In the genomic region with DNA sequence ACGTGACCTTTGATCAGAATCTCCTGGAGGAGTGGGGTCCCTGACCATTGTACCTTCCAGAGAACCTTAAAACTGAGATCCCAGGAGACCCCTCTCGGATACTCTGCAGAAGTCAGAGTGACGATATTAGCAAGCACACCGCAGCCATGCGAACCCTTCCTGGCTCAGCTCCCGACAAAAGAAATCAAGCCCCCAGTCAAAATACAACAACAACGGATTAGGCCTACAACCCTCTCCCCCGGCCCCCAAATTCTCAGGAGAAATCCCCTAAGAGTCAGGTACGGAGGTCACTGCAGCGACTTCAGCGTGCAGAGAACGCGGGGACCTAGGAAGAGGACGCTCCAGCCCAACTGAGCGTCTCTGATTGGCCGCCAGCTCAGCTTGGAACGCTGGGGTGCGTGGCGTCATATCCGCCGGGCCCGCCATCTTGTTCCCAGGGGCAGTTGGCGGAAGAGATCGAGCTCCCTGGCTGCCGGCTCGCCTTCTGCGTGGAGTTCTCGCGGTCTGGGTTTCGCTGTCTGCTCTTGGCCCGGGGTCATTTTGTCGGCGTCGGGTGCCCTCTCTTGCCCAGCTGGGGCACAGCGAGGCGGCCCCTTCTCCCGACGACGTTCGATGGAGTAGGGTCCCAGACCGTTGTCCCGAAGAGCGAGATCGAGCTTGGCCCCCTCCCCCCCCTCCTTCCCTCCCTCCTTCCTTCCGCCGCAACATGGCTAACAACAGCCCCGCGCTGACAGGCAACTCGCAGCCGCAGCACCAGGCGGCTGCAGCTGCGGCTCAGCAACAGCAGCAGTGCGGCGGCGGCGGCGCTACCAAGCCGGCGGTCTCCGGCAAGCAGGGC, we compare ENCODE assay signal across 1 cellular context.
A peak's percentile ranks its signal among the peaks of the same experiment; 100 is the strongest.
TF ChIP-seq lines count a peak whose summit lies in the region.

Gene PRPF38B (plus strand): TSS at position 425 of the 838 bp plus-strand sequence. CDS start 282 bp downstream, at position 707.

TF ChIP-seq in K562, 482 proteins besides CTCF, POLR2A, EP300 and RAD21 (continued from another document and continues in another):
- TF ChIP-seq, protein P1, sequence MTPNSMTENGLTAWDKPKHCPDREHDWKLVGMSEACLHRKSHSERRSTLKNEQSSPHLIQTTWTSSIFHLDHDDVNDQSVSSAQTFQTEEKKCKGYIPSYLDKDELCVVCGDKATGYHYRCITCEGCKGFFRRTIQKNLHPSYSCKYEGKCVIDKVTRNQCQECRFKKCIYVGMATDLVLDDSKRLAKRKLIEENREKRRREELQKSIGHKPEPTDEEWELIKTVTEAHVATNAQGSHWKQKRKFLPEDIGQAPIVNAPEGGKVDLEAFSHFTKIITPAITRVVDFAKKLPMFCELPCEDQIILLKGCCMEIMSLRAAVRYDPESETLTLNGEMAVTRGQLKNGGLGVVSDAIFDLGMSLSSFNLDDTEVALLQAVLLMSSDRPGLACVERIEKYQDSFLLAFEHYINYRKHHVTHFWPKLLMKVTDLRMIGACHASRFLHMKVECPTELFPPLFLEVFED (CRISPR knock-in tag; conservative IDR thresholded peaks at IDR 0.05): no peak
- TF ChIP-seq CHD4 (IDR thresholded peaks at IDR 0.05; ENCODE audit: insufficient read depth, insufficient replicate concordance, low read depth, low read length, poor library complexity, severe bottlenecking): no peak
- TF ChIP-seq ZNF280A (IDR thresholded peaks at IDR 0.05; ENCODE audit: low read depth, partially characterized antibody): no peak
- TF ChIP-seq USF2 (CRISPR knock-in tag; IDR thresholded peaks at IDR 0.05): no peak
- TF ChIP-seq, protein P2, sequence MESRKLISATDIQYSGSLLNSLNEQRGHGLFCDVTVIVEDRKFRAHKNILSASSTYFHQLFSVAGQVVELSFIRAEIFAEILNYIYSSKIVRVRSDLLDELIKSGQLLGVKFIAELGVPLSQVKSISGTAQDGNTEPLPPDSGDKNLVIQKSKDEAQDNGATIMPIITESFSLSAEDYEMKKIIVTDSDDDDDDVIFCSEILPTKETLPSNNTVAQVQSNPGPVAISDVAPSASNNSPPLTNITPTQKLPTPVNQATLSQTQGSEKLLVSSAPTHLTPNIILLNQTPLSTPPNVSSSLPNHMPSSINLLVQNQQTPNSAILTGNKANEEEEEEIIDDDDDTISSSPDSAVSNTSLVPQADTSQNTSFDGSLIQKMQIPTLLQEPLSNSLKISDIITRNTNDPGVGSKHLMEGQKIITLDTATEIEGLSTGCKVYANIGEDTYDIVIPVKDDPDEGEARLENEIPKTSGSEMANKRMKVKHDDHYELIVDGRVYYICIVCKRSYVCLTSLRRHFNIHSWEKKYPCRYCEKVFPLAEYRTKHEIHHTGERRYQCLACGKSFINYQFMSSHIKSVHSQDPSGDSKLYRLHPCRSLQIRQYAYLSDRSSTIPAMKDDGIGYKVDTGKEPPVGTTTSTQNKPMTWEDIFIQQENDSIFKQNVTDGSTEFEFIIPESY (CRISPR knock-in tag; IDR thresholded peaks at IDR 0.05): no peak; the same call in 1 of the 2 replicates
- no peak; the same call in 1 of the 2 replicates for TF ChIP-seq SMARCA5 (IDR thresholded peaks at IDR 0.05)
- TF ChIP-seq FIP1L1 (IDR thresholded peaks at IDR 0.05; ENCODE audit: low read depth, low read length, poor library complexity, severe bottlenecking): peak; percentile 69
- no peak for TF ChIP-seq ZNF696 (CRISPR knock-in tag; conservative IDR thresholded peaks at IDR 0.05)
- TF ChIP-seq PPARD (CRISPR knock-in tag; IDR thresholded peaks at IDR 0.05): no peak
- TF ChIP-seq HMGXB4 (CRISPR knock-in tag; IDR thresholded peaks at IDR 0.05): no peak
- TF ChIP-seq TBP (optimal IDR thresholded peaks at IDR 0.05; ENCODE audit: low read depth, low read length): peak; percentile 94
- peak; percentile 96 for TF ChIP-seq ZNF764 (CRISPR knock-in tag; IDR thresholded peaks at IDR 0.05; ENCODE audit: low read depth)
- no peak for TF ChIP-seq HNRNPL (IDR thresholded peaks at IDR 0.05; ENCODE audit: low read depth, low read length)
- peak; percentile 42; the same call in 1 of the 2 replicates for TF ChIP-seq RREB1 (CRISPR knock-in tag; IDR thresholded peaks at IDR 0.05)
- TF ChIP-seq FOXO4 (CRISPR knock-in tag; IDR thresholded peaks at IDR 0.05): no peak
- no peak for TF ChIP-seq ZNF436 (CRISPR knock-in tag; IDR thresholded peaks at IDR 0.05)
- TF ChIP-seq SMARCC2 (IDR thresholded peaks at IDR 0.05; ENCODE audit: low read depth): no peak; the same call in 1 of the 2 replicates
- TF ChIP-seq SMAD2 (IDR thresholded peaks at IDR 0.05; ENCODE audit: low read depth, low read length): no peak
- TF ChIP-seq KDM2B (CRISPR knock-in tag; IDR thresholded peaks at IDR 0.05): peak; percentile 27; the same call in 1 of the 2 replicates
- TF ChIP-seq MAFK (IDR thresholded peaks at IDR 0.05; ENCODE audit: low read length): no peak
- TF ChIP-seq CHCHD3 (CRISPR knock-in tag; IDR thresholded peaks at IDR 0.05): peak; percentile 85; the same call in 1 of the 2 replicates
- TF ChIP-seq HOXB6 (CRISPR knock-in tag; IDR thresholded peaks at IDR 0.05; ENCODE audit: borderline replicate concordance): 0 out of 2 replicates have a peak, but pooled peaks have one; percentile 10
- TF ChIP-seq TAF7 (tag; IDR thresholded peaks at IDR 0.05): peak; percentile 84
- TF ChIP-seq TCF7 (IDR thresholded peaks at IDR 0.05; ENCODE audit: borderline replicate concordance): 0 out of 2 replicates have a peak, but pooled peaks have one; percentile 14
- TF ChIP-seq, protein P3, sequence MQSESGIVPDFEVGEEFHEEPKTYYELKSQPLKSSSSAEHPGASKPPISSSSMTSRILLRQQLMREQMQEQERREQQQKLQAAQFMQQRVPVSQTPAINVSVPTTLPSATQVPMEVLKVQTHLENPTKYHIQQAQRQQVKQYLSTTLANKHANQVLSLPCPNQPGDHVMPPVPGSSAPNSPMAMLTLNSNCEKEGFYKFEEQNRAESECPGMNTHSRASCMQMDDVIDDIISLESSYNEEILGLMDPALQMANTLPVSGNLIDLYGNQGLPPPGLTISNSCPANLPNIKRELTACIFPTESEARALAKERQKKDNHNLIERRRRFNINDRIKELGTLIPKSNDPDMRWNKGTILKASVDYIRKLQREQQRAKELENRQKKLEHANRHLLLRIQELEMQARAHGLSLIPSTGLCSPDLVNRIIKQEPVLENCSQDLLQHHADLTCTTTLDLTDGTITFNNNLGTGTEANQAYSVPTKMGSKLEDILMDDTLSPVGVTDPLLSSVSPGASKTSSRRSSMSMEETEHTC (IDR thresholded peaks at IDR 0.05): no peak
- no peak for TF ChIP-seq EWSR1 (IDR thresholded peaks at IDR 0.05; ENCODE audit: borderline replicate concordance, low read depth, partially characterized antibody)
- no peak for TF ChIP-seq ZNF174 (CRISPR knock-in tag; IDR thresholded peaks at IDR 0.05)
- no peak; the same call in 1 of the 2 replicates for TF ChIP-seq ZEB2 (IDR thresholded peaks at IDR 0.05)
- TF ChIP-seq KDM5B (IDR thresholded peaks at IDR 0.05; ENCODE audit: insufficient replicate concordance, low read depth, low read length): peak; percentile 97
- TF ChIP-seq MEF2D (tag; conservative IDR thresholded peaks at IDR 0.05; ENCODE audit: low read depth): no peak
- no peak for TF ChIP-seq HDAC6 (IDR thresholded peaks at IDR 0.05; ENCODE audit: low read depth, low read length)
- TF ChIP-seq ZNF324 (CRISPR knock-in tag; IDR thresholded peaks at IDR 0.05): no peak
- no peak for TF ChIP-seq ZNF134 (CRISPR knock-in tag; conservative IDR thresholded peaks at IDR 0.05)
- no peak for TF ChIP-seq U2AF2 (optimal IDR thresholded peaks at IDR 0.05; ENCODE audit: low read depth, low read length)
- peak; percentile 93 for TF ChIP-seq GTF2F1 (IDR thresholded peaks at IDR 0.05; ENCODE audit: low read depth, low read length)
- TF ChIP-seq PHF21A (IDR thresholded peaks at IDR 0.05; ENCODE audit: borderline replicate concordance, low read depth): no peak
- 0 out of 2 replicates have a peak, but pooled peaks have one; percentile 51 for TF ChIP-seq HES1 (IDR thresholded peaks at IDR 0.05; ENCODE audit: low read depth)
- peak; percentile 96 for TF ChIP-seq POLR2H (tag; IDR thresholded peaks at IDR 0.05; ENCODE audit: low read depth)
- peak in 1 of 2 experiments; percentile 45; a peak in 1 of 3 replicates for TF ChIP-seq CBX3 (IDR thresholded peaks at IDR 0.05; ENCODE audit: borderline replicate concordance in 1 of 2, low read length in 2 of 2)
- TF ChIP-seq ZSCAN32 (CRISPR knock-in tag; IDR thresholded peaks at IDR 0.05): 0 out of 2 replicates have a peak, but pooled peaks have one; percentile 2
